ENCODE assay signal across 31 cellular contexts in genomic region chr19:11008111-11008510, GRCh38.
"Had no signal": no experiment of that assay in that cellular context is flagged by ENCODE, and none has a peak within 500 bp of the region (broad histone marks: within the 10 kb centered on the region; RNA-seq: fewer than 3 reads in every experiment).

No MANE protein-coding gene starts in this region.

- H3K9me3 Mint-ChIP-seq: immature natural killer cell; memory B cell; mesothelial cell of epicardium; naive B cell; natural killer cell treated with Interleukin-12 subunit alpha and Interleukin-12 subunit beta and Interleukin-15 and Interleukin-18, amount 100 ng/mL, for 72 hours; neural crest cell; stimulated activated effector memory CD8-positive, alpha-beta T cell treated with anti-CD3 and anti-CD28 coated beads, Interleukin-12 subunit alpha, Interleukin-12 subunit beta, amount 100 ng/mL, for 72 hours had no signal

- H3K27me3 ChIP-seq: dorsolateral prefrontal cortex, gastroesophageal sphincter, pancreas, right atrium auricular region, tibial nerve, upper lobe of right lung, uterus had no signal

- H3K27me3 Mint-ChIP-seq: memory B cell; naive B cell; natural killer cell treated with Interleukin-12 subunit alpha and Interleukin-12 subunit beta and Interleukin-15 and Interleukin-18, amount 100 ng/mL, for 72 hours had no signal

- H3K4me1 ChIP-seq: gastroesophageal sphincter, lower lobe of right lung, pancreas, right atrium auricular region, tibial nerve, upper lobe of right lung, uterus had no signal

- H3K4me1 Mint-ChIP-seq: immature natural killer cell; memory B cell; mesothelial cell of epicardium; neural crest cell; stimulated activated effector memory CD8-positive, alpha-beta T cell treated with anti-CD3 and anti-CD28 coated beads, Interleukin-12 subunit alpha, Interleukin-12 subunit beta, amount 100 ng/mL, for 72 hours had no signal

- H3K4me3 ChIP-seq: dorsolateral prefrontal cortex, gastroesophageal sphincter, lower lobe of right lung, mucosa of descending colon, pancreas, right atrium auricular region, smooth muscle cell, thoracic aorta, tibial nerve, upper lobe of right lung, uterus had no signal

- H3K36me3 ChIP-seq: uterus had no signal

- H3K4me2 ChIP-seq: smooth muscle cell had no signal

- H3K4me3 Mint-ChIP-seq: immature natural killer cell; memory B cell; mesothelial cell of epicardium; naive B cell; natural killer cell treated with Interleukin-12 subunit alpha and Interleukin-12 subunit beta and Interleukin-15 and Interleukin-18, amount 100 ng/mL, for 72 hours; neural crest cell; stimulated activated effector memory CD8-positive, alpha-beta T cell treated with anti-CD3 and anti-CD28 coated beads, Interleukin-12 subunit alpha, Interleukin-12 subunit beta, amount 100 ng/mL, for 72 hours had no signal

- H3K9me3 ChIP-seq: gastroesophageal sphincter, lower lobe of right lung, mucosa of descending colon, pancreas, right atrium auricular region, thoracic aorta, tibial nerve, upper lobe of right lung, uterus had no signal

- DNase-seq: cerebellar nuclear complex; dorsolateral prefrontal cortex; effector CD4-positive, alpha-beta T cell; foreskin fibroblast; hypothalamus; immature natural killer cell; left ventricle myocardium superior; lower lobe of right lung; mucosa of descending colon; naive B cell; pancreas; stimulated activated CD4-positive, alpha-beta T cell treated with anti-CD3 and anti-CD28 coated beads, Interleukin-12 subunit alpha, Interleukin-12 subunit beta, amount 100 ng/mL, for 4 hours; stimulated activated CD4-positive, alpha-beta T cell treated with anti-CD3 and anti-CD28 coated beads, Interleukin-1b, Interleukin-23, amount 100 ng/mL, for 48 hours; stimulated activated CD4-positive, alpha-beta T cell treated with anti-CD3 and anti-CD28 coated beads, Interleukin-4, amount 100 ng/mL, for 1 hour; stimulated activated naive CD4-positive, alpha-beta T cell treated with Interleukin-2 at 50 U/mL for 16 hours; substantia nigra; upper lobe of right lung; uterus had no signal

- ATAC-seq: esophagus mucosa; gastroesophageal sphincter; left ventricle myocardium superior; lower lobe of right lung; mucosa of descending colon; natural killer cell treated with Interleukin-12 subunit alpha and Interleukin-12 subunit beta and Interleukin-15 and Interleukin-18, amount 100 ng/mL, for 72 hours; pancreas; sciatic nerve; stimulated activated effector memory CD8-positive, alpha-beta T cell treated with anti-CD3 and anti-CD28 coated beads, Interleukin-12 subunit alpha, Interleukin-12 subunit beta, amount 100 ng/mL, for 72 hours; upper lobe of right lung had no signal

- H3K27ac ChIP-seq: epithelial cell of prostate, gastroesophageal sphincter, lower lobe of right lung, pancreas, right atrium auricular region, thoracic aorta, tibial nerve, upper lobe of right lung, uterus had no signal

- H3K27ac Mint-ChIP-seq: memory B cell; mesothelial cell of epicardium; natural killer cell treated with Interleukin-12 subunit alpha and Interleukin-12 subunit beta and Interleukin-15 and Interleukin-18, amount 100 ng/mL, for 72 hours; stimulated activated effector memory CD8-positive, alpha-beta T cell treated with anti-CD3 and anti-CD28 coated beads, Interleukin-12 subunit alpha, Interleukin-12 subunit beta, amount 100 ng/mL, for 72 hours had no signal
